In genomic region chr3:130255442-130255841, GRCh38 we compare ENCODE assay signal across 35 cellular contexts.
"Had no signal": no experiment of that assay in that cellular context is flagged by ENCODE, and none has a peak within 500 bp of the region (broad histone marks: within the 10 kb centered on the region; RNA-seq: fewer than 3 reads in every experiment).

No MANE protein-coding gene starts in this region.

- DNase-seq: Karpas-422, Kasumi-1, MG63, MM.1S, MV-4-11, NCI-H1048, NCI-H1092, NCI-H1092 treated with DMSO at 0.1 percent for 48 hours, NCI-H1105, NCI-H1105 treated with DMSO at 0.1 percent for 48 hours, NCI-H1417, NCI-H1417 treated with DMSO at 0.1 percent for 48 hours, NCI-H1436, NCI-H1436 treated with DMSO at 0.1 percent for 48 hours, NCI-H146, NCI-H1694, NCI-H1694 treated with DMSO at 0.1 percent for 48 hours, NCI-H187, NCI-H187 treated with DMSO at 0.1 percent for 48 hours, NCI-H1930, NCI-H2029, NCI-H2029 treated with DMSO at 0.1 percent for 48 hours, NCI-H2081, NCI-H2081 treated with DMSO at 0.1 percent for 48 hours, NCI-H2107, NCI-H2171, NCI-H2171 treated with DMSO at 0.1 percent for 48 hours, NCI-H2227 treated with DMSO at 0.1 percent for 48 hours, NCI-H226, NCI-H345, NCI-H446, NCI-H446 treated with DMSO at 0.1 percent for 48 hours, NCI-H510A, NCI-H510A treated with DMSO at 0.1 percent for 48 hours, NCI-H524 had no signal

- H3K9me3 ChIP-seq: MG63 had no signal

- H3K4me3 ChIP-seq: MG63 had no signal

- H3K36me3 ChIP-seq: MG63 had no signal
